18 cellular contexts compared by ENCODE assay signal in genomic region chr17:80307994-80308671, GRCh38. TPM values are rescaled to one million over a fixed set of nuclear protein-coding genes. Genes with fewer than 3 reads are reported as not detected.
DNase-seq lines count a peak whose midpoint lies in the region; ATAC-seq and TF ChIP-seq lines count a peak whose summit lies in the region.
"Had no signal": no experiment of that assay in that cellular context is flagged by ENCODE, and none has a peak within 500 bp of the region (broad histone marks: within the 10 kb centered on the region; RNA-seq: fewer than 3 reads in every experiment).

No MANE protein-coding gene starts in this region.

- TF ChIP-seq EP300 in SK-N-SH (IDR thresholded peaks at IDR 0.05; ENCODE audit: borderline replicate concordance in 1 of 2, low read depth in 1 of 2, low read length in 1 of 2) = peak in 1 of 2 experiments; percentile 38; a peak in 1 of 4 replicates

- no peak for TF ChIP-seq CTCF in SK-N-SH (IDR thresholded peaks at IDR 0.05)
- no peak for TF ChIP-seq CTCF in neural crest cell (conservative IDR thresholded peaks at IDR 0.05)
- no peak for TF ChIP-seq CTCF in mucosa of descending colon (IDR thresholded peaks at IDR 0.05)
- no peak for TF ChIP-seq CTCF in GM13976 (IDR thresholded peaks at IDR 0.05; ENCODE audit: borderline replicate concordance, control extremely low read depth, extremely low read depth, insufficient read depth, missing control alignments)

- no peak overlapping the region for H3K4me3 ChIP-seq in SK-N-SH (ENCODE audit: low read depth in 2 of 2, low read length in 1 of 2)
- H3K4me3 ChIP-seq in mucosa of descending colon = no peak overlapping the region
- H3K4me3 ChIP-seq: body of pancreas, K562, tibial nerve had no signal

- peaks cover 71% of the 10 kb centered on the region for H3K36me3 Mint-ChIP-seq in activated naive CD8-positive, alpha-beta T cell treated with anti-CD3 and anti-CD28 coated beads, Interleukin-2, amount 50 U/mL, for 24 hours (ENCODE audit: low read depth)
- peaks cover 29% of the 10 kb centered on the region for H3K36me3 Mint-ChIP-seq in neural crest cell (ENCODE audit: low read depth)

- no peaks in the 10 kb centered on the region for H3K9me3 Mint-ChIP-seq in activated naive CD8-positive, alpha-beta T cell treated with anti-CD3 and anti-CD28 coated beads, Interleukin-2, amount 50 U/mL, for 24 hours
- H3K9me3 Mint-ChIP-seq in neural crest cell = peaks cover 2% of the 10 kb centered on the region

- no peaks in the 10 kb centered on the region for H3K27me3 Mint-ChIP-seq in activated naive CD8-positive, alpha-beta T cell treated with anti-CD3 and anti-CD28 coated beads, Interleukin-2, amount 50 U/mL, for 24 hours
- no peaks in the 10 kb centered on the region for H3K27me3 Mint-ChIP-seq in neural crest cell (ENCODE audit: low read depth)

- in situ Hi-C loops in GM13976 (cut with MboI; ENCODE audit: low sequenced_read_pairs, unreplicated experiment) = no loop called here

- peak overlapping the region; percentile 86 for H3K27ac Mint-ChIP-seq in activated naive CD8-positive, alpha-beta T cell treated with anti-CD3 and anti-CD28 coated beads, Interleukin-2, amount 50 U/mL, for 24 hours
- peak overlapping the region; percentile 84 for H3K27ac Mint-ChIP-seq in neural crest cell (ENCODE audit: unreplicated experiment)

- peaks cover 8% of the 10 kb centered on the region for H3F3A ChIP-seq in SK-N-SH (replicated peaks; ENCODE audit: insufficient read depth)

- H3K4me1 ChIP-seq in SK-N-SH (ENCODE audit: control insufficient read depth in 1 of 2, insufficient read depth in 2 of 2, low read depth in 1 of 2, low read length in 1 of 2) (no peaks in the 10 kb centered on the region; a peak in 1 of 4 replicates), mucosa of descending colon (ENCODE audit: low read depth) (no peaks in the 10 kb centered on the region)
- H3K4me1 ChIP-seq: body of pancreas, tibial nerve had no signal

- no peak overlapping the region for H2AFZ ChIP-seq in SK-N-SH (ENCODE audit: low read depth)

- TF ChIP-seq RAD21 in SK-N-SH (IDR thresholded peaks at IDR 0.05; ENCODE audit: low read length) = no peak

- no peak overlapping the region for H3K27ac ChIP-seq in SK-N-SH (ENCODE audit: low read depth in 2 of 2, low read length in 1 of 2)
- H3K27ac ChIP-seq: 22Rv1, body of pancreas, RWPE1, tibial nerve had no signal

- no peaks in the 10 kb centered on the region for H3K9me3 ChIP-seq in SK-N-SH
- H3K9me3 ChIP-seq in mucosa of descending colon = peaks cover 9% of the 10 kb centered on the region
- H3K9me3 ChIP-seq: body of pancreas had no signal

- H3K36me3 ChIP-seq in SK-N-SH (replicated peaks in 1 of 2; ENCODE audit: control insufficient read depth in 1 of 2, insufficient read depth in 2 of 2, low read length in 1 of 2) (peaks cover 49 to 87% of the 10 kb centered on the region in 2 experiments), mucosa of descending colon (ENCODE audit: low read depth) (peaks cover 15% of the 10 kb centered on the region)

- H3K79me2 ChIP-seq in SK-N-SH (ENCODE audit: insufficient read depth) = peaks cover 15% of the 10 kb centered on the region; the same call in 1 of the 2 replicates

- H3K9ac ChIP-seq in SK-N-SH = no peak overlapping the region

- no peaks in the 10 kb centered on the region for H3K27me3 ChIP-seq in SK-N-SH (ENCODE audit: insufficient read depth)
- H3K27me3 ChIP-seq: body of pancreas, tibial nerve had no signal

- no peaks in the 10 kb centered on the region for H4K20me1 ChIP-seq in SK-N-SH (ENCODE audit: insufficient read depth)

- ATAC-seq in SK-N-SH treated with all-trans-retinoic acid at 6 μM for 48 hours (no peak), mucosa of descending colon (no peak)
- ATAC-seq in activated naive CD8-positive, alpha-beta T cell treated with anti-CD3 and anti-CD28 coated beads, Interleukin-2, amount 50 U/mL, for 24 hours = no peak
- ATAC-seq: body of pancreas, esophagus mucosa, K562 had no signal

- intact Hi-C loops in mucosa of descending colon (cut with DNase I, micrococcal nuclease) = no loop called here

- CTCF ChIA-PET in SK-N-SH (lab: Yijun Ruan, JAX) = interaction anchor here (1.2 to 1.3 kb wide), 2 partner anchors 15 to 53 kb away, joined by 3 read pairs; no protein-coding TSS in a partner anchor

- POLR2A ChIA-PET in SK-N-SH (lab: Yijun Ruan, JAX) = no interaction called here

- peak; percentile 52 for DNase-seq in SK-N-SH
- peak; percentile 86 for DNase-seq in NCI-H82 treated with DMSO at 0.1 percent for 48 hours (lab: John Stamatoyannopoulos, UW; ENCODE audit: unreplicated experiment)
- DNase-seq in activated naive CD8-positive, alpha-beta T cell treated with anti-CD3 and anti-CD28 coated beads, Interleukin-2, amount 50 U/mL, for 24 hours = no peak
- DNase-seq in neural crest cell (ENCODE audit: low read depth, low spot score) = no peak
- DNase-seq in mucosa of descending colon = no peak
- no peak for DNase-seq in SIG-M5 treated with dmso at 0.1 percent for 504 hours (lab: John Stamatoyannopoulos, UW; ENCODE audit: unreplicated experiment)
- DNase-seq in GM13976 (ENCODE audit: low spot score) = no peak
- DNase-seq: body of pancreas, DMS53, H7, NCI-H1048, right cardiac atrium had no signal

- H3K4me3 Mint-ChIP-seq in activated naive CD8-positive, alpha-beta T cell treated with anti-CD3 and anti-CD28 coated beads, Interleukin-2, amount 50 U/mL, for 24 hours = no peak overlapping the region
- no peak overlapping the region for H3K4me3 Mint-ChIP-seq in neural crest cell

- no peaks in the 10 kb centered on the region for H3K9me2 ChIP-seq in SK-N-SH

- H3K4me2 ChIP-seq in SK-N-SH = no peak overlapping the region

- peaks cover 13% of the 10 kb centered on the region for H3K4me1 Mint-ChIP-seq in activated naive CD8-positive, alpha-beta T cell treated with anti-CD3 and anti-CD28 coated beads, Interleukin-2, amount 50 U/mL, for 24 hours
- H3K4me1 Mint-ChIP-seq in neural crest cell = no peaks in the 10 kb centered on the region

- WGBS in SK-N-SH (ENCODE audit: low lambda C conversion rate) = 91% methylated on average over 12 of the region's 12 CpGs

TF ChIP-seq in SK-N-SH, 30 proteins besides CTCF, POLR2A, EP300 and RAD21:
- TF ChIP-seq RCOR1 (IDR thresholded peaks at IDR 0.05; ENCODE audit: low read length) (no peak), PBX3 (IDR thresholded peaks at IDR 0.05) (no peak), RXRA (IDR thresholded peaks at IDR 0.05; ENCODE audit: borderline replicate concordance, low read depth) (no peak), GATA2 (CRISPR knock-in tag; IDR thresholded peaks at IDR 0.05) (peak; percentile 1; the same call in 1 of the 2 replicates), JUND (IDR thresholded peaks at IDR 0.05) (no peak)

TF ChIP-seq in SK-N-SH treated with all-trans-retinoic acid at 6 μM for 48 hours, 23 proteins besides CTCF, POLR2A, EP300 and RAD21:
- TF ChIP-seq GLIS3 (CRISPR knock-in tag; IDR thresholded peaks at IDR 0.05) (no peak), ZNF565 (CRISPR knock-in tag; conservative IDR thresholded peaks at IDR 0.05; ENCODE audit: low read depth) (no peak), CSRNP3 (CRISPR knock-in tag; IDR thresholded peaks at IDR 0.05) (no peak), TOX (CRISPR knock-in tag; IDR thresholded peaks at IDR 0.05; ENCODE audit: borderline replicate concordance) (no peak), ISL1 (CRISPR knock-in tag; IDR thresholded peaks at IDR 0.05) (no peak), PPARA (CRISPR knock-in tag; IDR thresholded peaks at IDR 0.05; ENCODE audit: borderline replicate concordance) (no peak), POU6F1 (CRISPR knock-in tag; IDR thresholded peaks at IDR 0.05; ENCODE audit: borderline replicate concordance, low read depth) (no peak), ZC3H10 (CRISPR knock-in tag; IDR thresholded peaks at IDR 0.05) (no peak), ZFP30 (CRISPR knock-in tag; IDR thresholded peaks at IDR 0.05) (no peak), ZNF8 (CRISPR knock-in tag; IDR thresholded peaks at IDR 0.05) (no peak), ARNTL (CRISPR knock-in tag; IDR thresholded peaks at IDR 0.05; ENCODE audit: borderline replicate concordance, low read depth) (no peak), CSDC2 (CRISPR knock-in tag; IDR thresholded peaks at IDR 0.05) (no peak), ESRRG (CRISPR knock-in tag; IDR thresholded peaks at IDR 0.05) (no peak), OSR1 (CRISPR knock-in tag; IDR thresholded peaks at IDR 0.05) (no peak), ZFP3 (CRISPR knock-in tag; IDR thresholded peaks at IDR 0.05) (no peak)

RNA-seq across cellular contexts. Expression of gene RNF213, which starts 47.5 kb away (rescaled TPM):
- 53.5 and 57.5 TPM in 2 replicates for polyA plus RNA-seq in SK-N-SH (2012; rRNA removed)
- polyA plus RNA-seq in SK-N-SH (2012; cell fraction: cytosol; rRNA removed) = 28.1 and 37.8 TPM in 2 replicates
- polyA plus RNA-seq in SK-N-SH (2012; cell fraction: nucleus; rRNA removed) = 265 and 299 TPM in 2 replicates
- total RNA-seq in neural crest cell (29.6 and 31.9 TPM in 2 replicates), mucosa of descending colon (100 to 1,000 TPM; 135 to 143 (median 136) TPM)

Comparison
In these comparisons a context has a peak if more than half of its experiments do, and no peak if none do; other contexts are left out.
1. DNase-seq: peak in SK-N-SH (single experiment) and NCI-H82 treated with DMSO at 0.1 percent for 48 hours (single experiment); none in activated naive CD8-positive, alpha-beta T cell treated with anti-CD3 and anti-CD28 coated beads, Interleukin-2, amount 50 U/mL, for 24 hours (single experiment), neural crest cell (single experiment), mucosa of descending colon (0 of 3), SIG-M5 treated with dmso at 0.1 percent for 504 hours (single experiment) and GM13976 (single experiment).